2 cellular contexts compared by ENCODE assay signal in the genomic region with DNA sequence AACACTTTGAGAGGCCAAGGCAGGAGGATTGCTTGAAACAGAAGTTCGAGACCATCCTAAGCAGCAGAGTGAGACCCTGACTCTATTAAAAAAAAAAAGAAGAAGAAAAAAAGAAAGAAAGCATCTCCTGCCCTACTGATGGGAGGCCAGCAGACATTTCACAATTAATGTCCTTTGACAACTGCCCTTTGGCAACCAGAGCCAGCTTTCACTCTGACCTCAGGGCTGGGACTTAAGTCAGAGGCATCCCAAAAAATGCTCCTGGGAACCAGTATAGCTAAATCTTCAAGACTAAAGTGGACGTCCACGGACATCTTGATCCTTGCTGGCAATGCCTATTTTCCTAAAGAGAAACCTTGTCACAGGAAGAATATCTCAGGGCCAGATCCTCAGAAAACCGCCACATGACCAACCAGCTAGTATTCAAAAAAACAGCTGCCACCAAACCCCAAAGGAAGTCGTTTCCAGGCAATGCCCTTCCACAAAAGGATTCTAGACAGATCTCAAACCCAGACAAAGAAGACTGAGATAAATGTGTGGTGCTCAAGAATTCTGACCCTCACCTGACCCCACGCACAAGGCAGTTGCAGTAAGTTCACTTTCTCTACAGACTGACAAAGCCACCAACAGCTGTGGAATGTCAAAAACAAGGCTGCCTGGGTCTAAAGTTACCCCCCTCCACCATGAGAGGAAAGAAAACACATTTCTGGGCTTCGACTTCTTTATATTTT.
TF ChIP-seq lines count a peak whose summit lies in the region.

No MANE protein-coding gene starts in this region.

TF ChIP-seq in liver, 16 proteins besides CTCF, POLR2A, EP300 and RAD21:
- TF ChIP-seq HNF4A (conservative IDR thresholded peaks at IDR 0.05), result peak in 1 of 2 donors; percentile 39
- no peak for TF ChIP-seq YY1 (IDR thresholded peaks at IDR 0.05)
- TF ChIP-seq GABPA (IDR thresholded peaks at IDR 0.05 in 1 of 2, conservative IDR thresholded peaks at IDR 0.05 in 1 of 2), result no peak
- TF ChIP-seq SP1 (IDR thresholded peaks at IDR 0.05), result no peak
- TF ChIP-seq FOXA1 (IDR thresholded peaks at IDR 0.05), result no peak
- TF ChIP-seq HNF4G (IDR thresholded peaks at IDR 0.05), result no peak
- peak; percentile 7 to 13 for TF ChIP-seq RXRA (IDR thresholded peaks at IDR 0.05)
- TF ChIP-seq, protein P1, sequence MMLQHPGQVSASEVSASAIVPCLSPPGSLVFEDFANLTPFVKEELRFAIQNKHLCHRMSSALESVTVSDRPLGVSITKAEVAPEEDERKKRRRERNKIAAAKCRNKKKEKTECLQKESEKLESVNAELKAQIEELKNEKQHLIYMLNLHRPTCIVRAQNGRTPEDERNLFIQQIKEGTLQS (IDR thresholded peaks at IDR 0.05), result no peak
- TF ChIP-seq EGR1 (IDR thresholded peaks at IDR 0.05; ENCODE audit: low read depth in 2 of 2), result no peak

TF ChIP-seq in HepG2, 621 proteins besides CTCF, POLR2A, EP300 and RAD21:
- TF ChIP-seq NFKB2 (CRISPR knock-in tag; IDR thresholded peaks at IDR 0.05; ENCODE audit: borderline replicate concordance) (no peak), ISL2 (CRISPR knock-in tag; IDR thresholded peaks at IDR 0.05) (no peak), ONECUT2 (CRISPR knock-in tag; IDR thresholded peaks at IDR 0.05) (no peak), ZNF3 (CRISPR knock-in tag; IDR thresholded peaks at IDR 0.05) (no peak), DR1 (CRISPR knock-in tag; IDR thresholded peaks at IDR 0.05) (no peak), ZNF83 (CRISPR knock-in tag; IDR thresholded peaks at IDR 0.05; ENCODE audit: borderline replicate concordance) (no peak), ZNF777 (CRISPR knock-in tag; IDR thresholded peaks at IDR 0.05) (no peak), PHF5A (CRISPR knock-in tag; IDR thresholded peaks at IDR 0.05; ENCODE audit: low read depth, unreplicated experiment) (no peak), ZNF660 (CRISPR knock-in tag; IDR thresholded peaks at IDR 0.05; ENCODE audit: borderline replicate concordance, low read depth) (no peak), PTBP1 (IDR thresholded peaks at IDR 0.05; ENCODE audit: low read depth, low read length, poor library complexity, severe bottlenecking) (no peak), SIN3A (IDR thresholded peaks at IDR 0.05; ENCODE audit: borderline replicate concordance, low read depth, low read length) (no peak), FOXJ3 (CRISPR knock-in tag; IDR thresholded peaks at IDR 0.05; ENCODE audit: borderline replicate concordance) (no peak), STAG1 (CRISPR knock-in tag; IDR thresholded peaks at IDR 0.05) (no peak), CEBPG (CRISPR knock-in tag; IDR thresholded peaks at IDR 0.05) (no peak), ZNF138 (CRISPR knock-in tag; IDR thresholded peaks at IDR 0.05; ENCODE audit: low read depth) (no peak), HDAC2 (CRISPR knock-in tag; IDR thresholded peaks at IDR 0.05) (no peak)
- TF ChIP-seq, protein P2, sequence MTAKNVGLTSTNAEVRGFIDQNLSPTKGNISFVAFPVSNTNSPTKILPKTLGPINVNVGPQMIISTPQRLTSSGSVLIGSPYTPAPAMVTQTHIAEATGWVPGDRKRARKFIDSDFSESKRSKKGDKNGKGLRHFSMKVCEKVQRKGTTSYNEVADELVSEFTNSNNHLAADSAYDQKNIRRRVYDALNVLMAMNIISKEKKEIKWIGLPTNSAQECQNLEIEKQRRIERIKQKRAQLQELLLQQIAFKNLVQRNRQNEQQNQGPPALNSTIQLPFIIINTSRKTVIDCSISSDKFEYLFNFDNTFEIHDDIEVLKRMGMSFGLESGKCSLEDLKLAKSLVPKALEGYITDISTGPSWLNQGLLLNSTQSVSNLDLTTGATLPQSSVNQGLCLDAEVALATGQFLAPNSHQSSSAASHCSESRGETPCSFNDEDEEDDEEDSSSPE (CRISPR knock-in tag; IDR thresholded peaks at IDR 0.05), result no peak
- TF ChIP-seq, protein P3, sequence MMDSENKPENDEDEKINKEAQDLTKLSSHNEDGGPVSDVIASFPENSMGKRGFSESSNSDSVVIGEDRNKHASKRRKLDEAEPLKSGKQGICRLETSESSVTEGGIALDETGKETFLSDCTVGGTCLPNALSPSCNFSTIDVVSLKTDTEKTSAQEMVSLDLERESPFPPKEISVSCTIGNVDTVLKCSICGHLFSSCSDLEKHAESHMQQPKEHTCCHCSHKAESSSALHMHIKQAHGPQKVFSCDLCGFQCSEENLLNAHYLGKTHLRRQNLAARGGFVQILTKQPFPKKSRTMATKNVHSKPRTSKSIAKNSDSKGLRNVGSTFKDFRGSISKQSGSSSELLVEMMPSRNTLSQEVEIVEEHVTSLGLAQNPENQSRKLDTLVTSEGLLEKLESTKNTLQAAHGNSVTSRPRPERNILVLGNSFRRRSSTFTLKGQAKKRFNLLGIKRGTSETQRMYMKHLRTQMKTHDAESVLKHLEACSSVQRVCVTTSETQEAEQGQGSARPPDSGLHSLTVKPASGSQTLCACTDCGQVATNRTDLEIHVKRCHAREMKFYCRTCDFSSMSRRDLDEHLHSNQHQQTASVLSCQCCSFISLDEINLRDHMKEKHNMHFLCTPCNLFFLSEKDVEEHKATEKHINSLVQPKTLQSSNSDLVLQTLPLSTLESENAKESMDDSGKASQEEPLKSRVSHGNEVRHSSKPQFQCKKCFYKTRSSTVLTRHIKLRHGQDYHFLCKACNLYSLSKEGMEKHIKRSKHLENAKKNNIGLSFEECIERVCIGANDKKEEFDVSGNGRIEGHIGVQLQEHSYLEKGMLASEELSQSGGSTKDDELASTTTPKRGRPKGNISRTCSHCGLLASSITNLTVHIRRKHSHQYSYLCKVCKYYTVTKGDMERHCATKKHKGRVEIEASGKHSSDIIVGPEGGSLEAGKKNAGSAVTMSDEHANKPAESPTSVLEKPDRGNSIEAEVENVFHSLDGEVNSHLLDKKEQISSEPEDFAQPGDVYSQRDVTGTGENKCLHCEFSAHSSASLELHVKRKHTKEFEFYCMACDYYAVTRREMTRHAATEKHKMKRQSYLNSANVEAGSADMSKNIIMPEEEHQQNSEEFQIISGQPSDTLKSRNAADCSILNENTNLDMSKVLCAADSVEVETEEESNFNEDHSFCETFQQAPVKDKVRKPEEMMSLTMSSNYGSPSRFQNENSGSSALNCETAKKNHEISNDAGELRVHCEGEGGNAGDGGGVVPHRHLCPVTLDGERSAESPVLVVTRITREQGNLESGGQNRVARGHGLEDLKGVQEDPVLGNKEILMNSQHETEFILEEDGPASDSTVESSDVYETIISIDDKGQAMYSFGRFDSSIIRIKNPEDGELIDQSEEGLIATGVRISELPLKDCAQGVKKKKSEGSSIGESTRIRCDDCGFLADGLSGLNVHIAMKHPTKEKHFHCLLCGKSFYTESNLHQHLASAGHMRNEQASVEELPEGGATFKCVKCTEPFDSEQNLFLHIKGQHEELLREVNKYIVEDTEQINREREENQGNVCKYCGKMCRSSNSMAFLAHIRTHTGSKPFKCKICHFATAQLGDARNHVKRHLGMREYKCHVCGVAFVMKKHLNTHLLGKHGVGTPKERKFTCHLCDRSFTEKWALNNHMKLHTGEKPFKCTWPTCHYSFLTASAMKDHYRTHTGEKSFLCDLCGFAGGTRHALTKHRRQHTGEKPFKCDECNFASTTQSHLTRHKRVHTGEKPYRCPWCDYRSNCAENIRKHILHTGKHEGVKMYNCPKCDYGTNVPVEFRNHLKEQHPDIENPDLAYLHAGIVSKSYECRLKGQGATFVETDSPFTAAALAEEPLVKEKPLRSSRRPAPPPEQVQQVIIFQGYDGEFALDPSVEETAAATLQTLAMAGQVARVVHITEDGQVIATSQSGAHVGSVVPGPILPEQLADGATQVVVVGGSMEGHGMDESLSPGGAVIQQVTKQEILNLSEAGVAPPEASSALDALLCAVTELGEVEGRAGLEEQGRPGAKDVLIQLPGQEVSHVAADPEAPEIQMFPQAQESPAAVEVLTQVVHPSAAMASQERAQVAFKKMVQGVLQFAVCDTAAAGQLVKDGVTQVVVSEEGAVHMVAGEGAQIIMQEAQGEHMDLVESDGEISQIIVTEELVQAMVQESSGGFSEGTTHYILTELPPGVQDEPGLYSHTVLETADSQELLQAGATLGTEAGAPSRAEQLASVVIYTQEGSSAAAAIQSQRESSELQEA (CRISPR knock-in tag; IDR thresholded peaks at IDR 0.05; ENCODE audit: not compliant biosample characterization), result no peak
